ENCODE assay signal across 2 cellular contexts in the genomic region with DNA sequence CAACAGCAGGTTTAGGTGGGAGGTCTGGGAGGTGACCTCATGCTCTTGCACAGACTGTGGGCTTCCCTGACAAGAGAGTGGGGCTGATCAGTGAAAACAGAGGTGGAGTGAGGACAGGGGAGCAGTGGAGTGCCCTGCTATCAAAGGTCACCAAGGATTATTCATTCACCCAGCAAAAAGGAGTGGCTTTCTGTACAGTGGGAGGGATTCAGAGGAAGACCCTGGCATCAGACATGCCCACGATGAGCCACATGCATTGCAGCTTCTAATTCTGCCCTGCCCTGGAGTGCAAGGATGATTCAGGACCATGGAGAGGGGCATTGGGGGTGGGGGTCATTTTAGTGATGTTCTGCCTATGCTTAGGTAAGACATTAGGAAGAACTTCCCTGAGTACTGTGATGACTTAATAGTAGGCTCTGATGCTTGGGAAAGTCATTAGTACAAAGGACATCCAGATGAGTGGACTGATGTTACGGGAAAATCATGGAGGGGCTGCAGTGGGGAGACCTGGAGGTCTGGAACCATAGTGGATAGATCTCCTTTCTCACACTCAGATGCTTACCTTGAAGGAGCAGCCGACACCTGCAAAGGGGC.
TF ChIP-seq lines count a peak whose summit lies in the region.

No MANE protein-coding gene starts in this region.

TF ChIP-seq in A549, 52 proteins besides CTCF, POLR2A, EP300 and RAD21:
- TF ChIP-seq NPAS2 (CRISPR knock-in tag; IDR thresholded peaks at IDR 0.05; ENCODE audit: borderline replicate concordance) (no peak), EHMT2 (IDR thresholded peaks at IDR 0.05; ENCODE audit: low read depth) (peak; percentile 77; the same call in 1 of the 2 replicates)
- TF ChIP-seq, protein P1, sequence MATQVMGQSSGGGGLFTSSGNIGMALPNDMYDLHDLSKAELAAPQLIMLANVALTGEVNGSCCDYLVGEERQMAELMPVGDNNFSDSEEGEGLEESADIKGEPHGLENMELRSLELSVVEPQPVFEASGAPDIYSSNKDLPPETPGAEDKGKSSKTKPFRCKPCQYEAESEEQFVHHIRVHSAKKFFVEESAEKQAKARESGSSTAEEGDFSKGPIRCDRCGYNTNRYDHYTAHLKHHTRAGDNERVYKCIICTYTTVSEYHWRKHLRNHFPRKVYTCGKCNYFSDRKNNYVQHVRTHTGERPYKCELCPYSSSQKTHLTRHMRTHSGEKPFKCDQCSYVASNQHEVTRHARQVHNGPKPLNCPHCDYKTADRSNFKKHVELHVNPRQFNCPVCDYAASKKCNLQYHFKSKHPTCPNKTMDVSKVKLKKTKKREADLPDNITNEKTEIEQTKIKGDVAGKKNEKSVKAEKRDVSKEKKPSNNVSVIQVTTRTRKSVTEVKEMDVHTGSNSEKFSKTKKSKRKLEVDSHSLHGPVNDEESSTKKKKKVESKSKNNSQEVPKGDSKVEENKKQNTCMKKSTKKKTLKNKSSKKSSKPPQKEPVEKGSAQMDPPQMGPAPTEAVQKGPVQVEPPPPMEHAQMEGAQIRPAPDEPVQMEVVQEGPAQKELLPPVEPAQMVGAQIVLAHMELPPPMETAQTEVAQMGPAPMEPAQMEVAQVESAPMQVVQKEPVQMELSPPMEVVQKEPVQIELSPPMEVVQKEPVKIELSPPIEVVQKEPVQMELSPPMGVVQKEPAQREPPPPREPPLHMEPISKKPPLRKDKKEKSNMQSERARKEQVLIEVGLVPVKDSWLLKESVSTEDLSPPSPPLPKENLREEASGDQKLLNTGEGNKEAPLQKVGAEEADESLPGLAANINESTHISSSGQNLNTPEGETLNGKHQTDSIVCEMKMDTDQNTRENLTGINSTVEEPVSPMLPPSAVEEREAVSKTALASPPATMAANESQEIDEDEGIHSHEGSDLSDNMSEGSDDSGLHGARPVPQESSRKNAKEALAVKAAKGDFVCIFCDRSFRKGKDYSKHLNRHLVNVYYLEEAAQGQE (IDR thresholded peaks at IDR 0.05): peak; percentile 87

TF ChIP-seq in HCT116, 20 proteins besides CTCF, POLR2A, EP300 and RAD21:
- TF ChIP-seq JUND (IDR thresholded peaks at IDR 0.05) (no peak), EZH2 (IDR thresholded peaks at IDR 0.05) (no peak), POLR2AphosphoS5 (IDR thresholded peaks at IDR 0.05; ENCODE audit: low read depth, low read length) (no peak), FOSL1 (IDR thresholded peaks at IDR 0.05; ENCODE audit: low read depth) (no peak), CBX3 (IDR thresholded peaks at IDR 0.05; ENCODE audit: low read depth) (no peak), ZNF274 (IDR thresholded peaks at IDR 0.05; ENCODE audit: low read depth, low read length) (no peak)
- TF ChIP-seq, protein P1 (IDR thresholded peaks at IDR 0.05; ENCODE audit: low read depth): peak; percentile 77
